In the genomic region with DNA sequence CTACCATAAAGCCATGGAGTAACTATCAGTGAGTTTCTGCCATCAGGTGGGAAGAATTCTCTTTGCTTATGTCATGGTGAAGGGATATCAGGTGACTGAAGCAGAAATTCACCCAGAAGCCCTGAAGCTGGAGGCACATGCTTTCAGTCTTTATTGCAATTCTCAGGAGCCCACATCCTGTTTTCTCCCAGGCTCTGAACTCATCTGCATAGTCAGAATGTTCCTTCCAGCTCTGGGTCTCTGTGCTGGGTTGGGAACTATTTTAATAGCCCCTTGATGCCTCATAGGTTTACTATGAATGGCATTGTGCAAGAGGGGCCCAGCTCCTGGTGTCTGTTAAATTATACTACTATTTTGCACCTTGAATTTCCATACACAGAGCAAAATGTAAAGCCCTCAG, we compare ENCODE assay signal across 12 cellular contexts.
DNase-seq lines count a peak whose midpoint lies in the region; ATAC-seq and TF ChIP-seq lines count a peak whose summit lies in the region.
"Had no signal": no experiment of that assay in that cellular context is flagged by ENCODE, and none has a peak within 500 bp of the region (broad histone marks: within the 10 kb centered on the region; RNA-seq: fewer than 3 reads in every experiment).

No MANE protein-coding gene starts in this region.

- peaks cover 19% of the 10 kb centered on the region for H3K4me1 ChIP-seq in foreskin keratinocyte
- H3K4me1 ChIP-seq: left ventricle myocardium inferior had no signal

- DNase-seq in AG08396 (ENCODE audit: low spot score) (peak; percentile 36), RPMI7951 (ENCODE audit: low read depth) (peak; percentile 85), foreskin keratinocyte (peak; percentile 94 to 95), SIG-M5 treated with dmso at 0.1 percent for 504 hours (lab: John Stamatoyannopoulos, UW; ENCODE audit: unreplicated experiment) (no peak), ACHN (no peak), occipital lobe (lab: John Stamatoyannopoulos, UW) (no peak)
- DNase-seq: activated CD4-positive, alpha-beta T cell treated with anti-CD3 and anti-CD28 coated beads, Interleukin-2, amount 10 ng/mL, durations not matched to agents 7 days and 5 days; H9; left ventricle myocardium inferior; NCI-H1417 had no signal

- no peak for TF ChIP-seq CTCF in foreskin keratinocyte (conservative IDR thresholded peaks at IDR 0.05)

- no peaks in the 10 kb centered on the region for H3K27me3 ChIP-seq in foreskin keratinocyte

- peak overlapping the region; percentile 73 for H3K27ac ChIP-seq in foreskin keratinocyte
- H3K27ac ChIP-seq: left ventricle myocardium inferior had no signal

- peak; percentile 57 for ATAC-seq in GM18502 (IDR thresholded peaks at IDR 0.05; ENCODE audit: poor library complexity, unreplicated experiment)
- ATAC-seq in foreskin keratinocyte, result peak; percentile 90
- ATAC-seq in HG03108 (IDR thresholded peaks at IDR 0.05; ENCODE audit: unreplicated experiment), result no peak

- in situ Hi-C loops in ACHN (cut with HindIII; ENCODE audit: low pct_ligation_motif_present, low pct_unique_long_range_greater_than_20kb, low sequenced_read_pairs), result no loop called here

Comparison
In these comparisons a context has a peak if more than half of its experiments do, and no peak if none do; other contexts are left out.
1. DNase-seq: peak in AG08396 (single experiment), RPMI7951 (single experiment) and foreskin keratinocyte (2 of 2); none in SIG-M5 treated with dmso at 0.1 percent for 504 hours (single experiment), ACHN (single experiment) and occipital lobe (single experiment).